8 cellular contexts compared by ENCODE assay signal in genomic region chr4:145177906-145178538, GRCh38. TPM values are rescaled to one million over a fixed set of nuclear protein-coding genes. Genes with fewer than 3 reads are reported as not detected.
DNase-seq lines count a peak whose midpoint lies in the region; ATAC-seq, FAIRE-seq and TF ChIP-seq lines count a peak whose summit lies in the region.

No MANE protein-coding gene starts in this region.

- DNase-seq in NOMO-1 (lab: John Stamatoyannopoulos, UW; ENCODE audit: unreplicated experiment in 2 of 2) = peak; percentile 57 to 72
- DNase-seq in brain pericyte (ENCODE audit: low read depth, low spot score) = peak; percentile 2
- no peak for DNase-seq in lung (ENCODE audit: low spot score)
- no peak for DNase-seq in transverse colon
- no peak for DNase-seq in GM19240 (ENCODE audit: insufficient read length, low spot score)
- no peak for DNase-seq in frontal cortex (ENCODE audit: low spot score in 2 of 2)
- DNase-seq in NCI-H524 treated with DMSO at 0.1 percent for 48 hours (lab: John Stamatoyannopoulos, UW) = no peak

- H3K27me3 ChIP-seq in lung (ENCODE audit: control insufficient read depth, insufficient read depth) = no peaks in the 10 kb centered on the region
- no peaks in the 10 kb centered on the region for H3K27me3 ChIP-seq in transverse colon

- H3K9me3 ChIP-seq in lung (ENCODE audit: control insufficient read depth in 2 of 2, insufficient read depth in 1 of 2, low read length in 1 of 2) = no peaks in the 10 kb centered on the region
- no peaks in the 10 kb centered on the region for H3K9me3 ChIP-seq in transverse colon

- H3K4me1 ChIP-seq in lung (ENCODE audit: control insufficient read depth in 2 of 2, insufficient read depth in 2 of 2, low read length in 2 of 2) (peaks cover 3 to 4% of the 10 kb centered on the region in 2 donors), transverse colon (peaks cover 13 to 47% (median 38%) of the 10 kb centered on the region in 4 donors)

- no peak for ATAC-seq in lung (ENCODE audit: insufficient read depth, low FRiP score)

- TF ChIP-seq CTCF in GM12875 (IDR thresholded peaks at IDR 0.05; ENCODE audit: borderline replicate concordance, insufficient read depth, low read depth, low read length) (no peak), lung (IDR thresholded peaks at IDR 0.05; ENCODE audit: control extremely low read depth, extremely low read depth) (no peak), transverse colon (IDR thresholded peaks at IDR 0.05) (no peak)

- H3K4me3 ChIP-seq in GM12875 (ENCODE audit: low read depth, low read length) = peak overlapping the region; percentile 76
- H3K4me3 ChIP-seq in lung = peak overlapping the region; percentile 47
- peak overlapping the region; percentile 5 to 98 (median 78) for H3K4me3 ChIP-seq in transverse colon

- FAIRE-seq in frontal cortex (lab: Jason Lieb, UNC) = no peak

- 7 to 14% methylated on average over 9 of the region's 9 CpGs for WGBS in lung, 2 donors
- WGBS in transverse colon (ENCODE audit: low coverage in 1 of 2), 2 donors = 5 to 10% methylated on average over 5 to 9 of the region's 9 CpGs

- intact Hi-C loops in transverse colon (cut with DNase I; ENCODE audit: low total_unique reads) = no loop called here

- in situ Hi-C loops in transverse colon (cut with MboI; ENCODE audit: low pct_ligation_motif_present in 1 of 4, low pct_unique_long_range_greater_than_20kb in 1 of 4, low sequenced_read_pairs in 3 of 4) = no loop called here

- H3K27ac ChIP-seq in lung (ENCODE audit: low read depth in 1 of 2, low read length in 1 of 2) (peak overlapping the region; percentile 89 to 96), transverse colon (peak overlapping the region; percentile 97 to 100 (median 99))

- H3K36me3 ChIP-seq in lung (ENCODE audit: control insufficient read depth in 2 of 2, insufficient read depth in 2 of 2, low read length in 2 of 2) (no peaks in the 10 kb centered on the region), transverse colon (no peaks in the 10 kb centered on the region)

- TF ChIP-seq EP300 in transverse colon (IDR thresholded peaks at IDR 0.05; ENCODE audit: low read depth) = no peak

- no peak for TF ChIP-seq POLR2A in transverse colon (IDR thresholded peaks at IDR 0.05)

RNA-seq across cellular contexts. Expression of gene OTUD4, which starts 2.4 kb away (rescaled TPM):
- 100 to 1,000 TPM in 1 of 2 donors, 10 to 100 TPM in 1; 32.7 to 101 TPM for total RNA-seq in lung
- 10 to 100 TPM; 11.0 to 15.3 TPM for polyA plus RNA-seq in lung
- 10 to 100 TPM; 10.5 to 46.0 (median 27.6) TPM for total RNA-seq in transverse colon
- total RNA-seq in frontal cortex = 33.4 TPM

Comparison
In these comparisons a context has a peak if more than half of its experiments do, and no peak if none do; other contexts are left out.
1. DNase-seq: peak in NOMO-1 (2 of 2) and brain pericyte (single experiment); none in lung (single experiment), transverse colon (single experiment), GM19240 (single experiment), frontal cortex (0 of 2) and NCI-H524 treated with DMSO at 0.1 percent for 48 hours (single experiment).
2. Peak in every context shown above with its lines, with median percentiles within 50 percentile points of each other: H3K4me3 ChIP-seq.